8 cellular contexts compared by ENCODE assay signal in genomic region chr1:46617108-46617694, GRCh38. TPM values are rescaled to one million over a fixed set of nuclear protein-coding genes. Genes with fewer than 3 reads are reported as not detected.
DNase-seq lines count a peak whose midpoint lies in the region; TF ChIP-seq lines count a peak whose summit lies in the region.

No MANE protein-coding gene starts in this region.

- peak overlapping the region; percentile 94 for H3K4me3 Mint-ChIP-seq in CD14-positive monocyte
- peak overlapping the region; percentile 97 for H3K4me3 Mint-ChIP-seq in endothelial cell (ENCODE audit: unreplicated experiment)
- H3K4me3 Mint-ChIP-seq in nephron, result peak overlapping the region; percentile 93 to 94 (median 94)

- peak overlapping the region; percentile 80 to 94 (median 87) for H3K27ac Mint-ChIP-seq in CD14-positive monocyte
- H3K27ac Mint-ChIP-seq in endothelial cell (ENCODE audit: unreplicated experiment), result peak overlapping the region; percentile 82
- peak overlapping the region; percentile 60 to 94 (median 74) for H3K27ac Mint-ChIP-seq in nephron

- intact Hi-C loops in CD14-positive monocyte (cut with micrococcal nuclease), result loop anchor here (5.0 to 10.0 kb wide), 2 partner anchors 35 to 98 kb away; partner anchors contain the start of gene EFCAB14 (in 1 of the 2)

- H3K27me3 Mint-ChIP-seq in CD14-positive monocyte (ENCODE audit: low read depth in 3 of 3) (peaks cover 0 to 7% (median 3%) of the 10 kb centered on the region in 3 donors), endothelial cell (ENCODE audit: unreplicated experiment) (peaks cover 16% of the 10 kb centered on the region), nephron (ENCODE audit: low read depth) (peaks cover 6% of the 10 kb centered on the region)

- TF ChIP-seq CTCF in CD14-positive monocyte (IDR thresholded peaks at IDR 0.05) (no peak), NB4 (IDR thresholded peaks at IDR 0.05; ENCODE audit: low read depth, low read length) (no peak), endothelial cell (IDR thresholded peaks at IDR 0.05; ENCODE audit: unreplicated experiment) (no peak), nephron (IDR thresholded peaks at IDR 0.05; ENCODE audit: unreplicated experiment in 3 of 3) (no peak)

- H3K4me1 Mint-ChIP-seq in CD14-positive monocyte (peaks cover 57% of the 10 kb centered on the region), endothelial cell (ENCODE audit: unreplicated experiment) (peaks cover 47% of the 10 kb centered on the region), nephron (peaks cover 37% of the 10 kb centered on the region)

- peak overlapping the region; percentile 66 for H3K4me3 ChIP-seq in NB4 (ENCODE audit: low read depth, low read length)

- H3K9me3 Mint-ChIP-seq in CD14-positive monocyte, result no peaks in the 10 kb centered on the region
- H3K9me3 Mint-ChIP-seq in endothelial cell (ENCODE audit: unreplicated experiment), result no peaks in the 10 kb centered on the region
- no peaks in the 10 kb centered on the region for H3K9me3 Mint-ChIP-seq in nephron

- TF ChIP-seq POLR2A in NB4 (IDR thresholded peaks at IDR 0.05; ENCODE audit: extremely low read depth, insufficient read length), result no peak

- H3K36me3 Mint-ChIP-seq in CD14-positive monocyte (peaks cover 7 to 10% of the 10 kb centered on the region in 2 donors), endothelial cell (ENCODE audit: low read depth, unreplicated experiment) (peaks cover 12% of the 10 kb centered on the region), nephron (ENCODE audit: low read depth) (no peaks in the 10 kb centered on the region)

- DNase-seq in CD14-positive monocyte (ENCODE audit: low spot score) (no peak), NB4 (ENCODE audit: low read depth) (no peak), endothelial cell (ENCODE audit: low spot score) (no peak), HUDEP-2 (lab: John Stamatoyannopoulos, UW; ENCODE audit: unreplicated experiment in 76 of 76) (no peak), DMS114 treated with DMSO at 0.1 percent for 48 hours (lab: John Stamatoyannopoulos, UW; ENCODE audit: unreplicated experiment) (no peak), T-helper 9 cell (no peak), SIG-M5 treated with dmso at 0.1 percent for 504 hours (lab: John Stamatoyannopoulos, UW; ENCODE audit: unreplicated experiment) (no peak)

RNA-seq across cellular contexts. Expression of gene MOB3C, which starts 0.6 kb away (rescaled TPM):
- 1 to 10 TPM; 5.3 to 6.1 TPM for polyA plus RNA-seq in CD14-positive monocyte
- 80.7 TPM for total RNA-seq in endothelial cell (ENCODE audit: unreplicated experiment)

RNA-seq across cellular contexts. Expression of gene MKNK1, which starts 13.1 kb away (rescaled TPM):
- polyA plus RNA-seq in CD14-positive monocyte, result 10 to 100 TPM; 38.2 to 38.6 TPM
- total RNA-seq in endothelial cell (ENCODE audit: unreplicated experiment), result 57.9 TPM

RNA-seq across cellular contexts. Expression of gene ATPAF1, which starts 51.0 kb away (rescaled TPM):
- polyA plus RNA-seq in CD14-positive monocyte, result 10 to 100 TPM; 33.4 to 45.4 TPM
- 29.8 TPM for total RNA-seq in endothelial cell (ENCODE audit: unreplicated experiment)

RNA-seq across cellular contexts. Expression of gene TEX38, which starts 54.5 kb away (rescaled TPM):
- not detected for polyA plus RNA-seq in CD14-positive monocyte
- not detected for total RNA-seq in endothelial cell (ENCODE audit: unreplicated experiment)
